ENCODE assay signal across 1 cellular context in the genomic region with DNA sequence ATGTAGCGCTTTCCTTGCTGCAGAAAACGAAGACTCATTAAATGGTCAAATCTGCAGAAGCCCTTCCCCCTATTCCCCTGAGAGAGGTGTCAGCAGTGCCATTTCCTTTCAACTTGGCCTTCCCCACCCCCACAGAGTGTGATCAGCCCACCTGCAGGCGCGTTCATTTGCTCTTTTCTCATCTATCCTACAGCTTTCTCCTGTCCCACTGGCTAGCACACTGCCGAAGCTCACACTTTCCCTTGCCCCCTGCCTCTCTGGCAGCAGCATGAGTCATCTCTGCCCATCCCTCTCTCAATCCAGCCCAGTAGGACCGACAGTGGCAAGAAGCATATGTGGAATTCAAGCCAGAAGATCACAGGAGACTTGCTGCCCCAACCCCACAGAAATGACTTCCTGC.
TF ChIP-seq lines count a peak whose summit lies in the region.

No MANE protein-coding gene starts in this region.

TF ChIP-seq in GM12878, 131 proteins besides CTCF, POLR2A, EP300 and RAD21 (continued from another document):
- TF ChIP-seq, protein P1, sequence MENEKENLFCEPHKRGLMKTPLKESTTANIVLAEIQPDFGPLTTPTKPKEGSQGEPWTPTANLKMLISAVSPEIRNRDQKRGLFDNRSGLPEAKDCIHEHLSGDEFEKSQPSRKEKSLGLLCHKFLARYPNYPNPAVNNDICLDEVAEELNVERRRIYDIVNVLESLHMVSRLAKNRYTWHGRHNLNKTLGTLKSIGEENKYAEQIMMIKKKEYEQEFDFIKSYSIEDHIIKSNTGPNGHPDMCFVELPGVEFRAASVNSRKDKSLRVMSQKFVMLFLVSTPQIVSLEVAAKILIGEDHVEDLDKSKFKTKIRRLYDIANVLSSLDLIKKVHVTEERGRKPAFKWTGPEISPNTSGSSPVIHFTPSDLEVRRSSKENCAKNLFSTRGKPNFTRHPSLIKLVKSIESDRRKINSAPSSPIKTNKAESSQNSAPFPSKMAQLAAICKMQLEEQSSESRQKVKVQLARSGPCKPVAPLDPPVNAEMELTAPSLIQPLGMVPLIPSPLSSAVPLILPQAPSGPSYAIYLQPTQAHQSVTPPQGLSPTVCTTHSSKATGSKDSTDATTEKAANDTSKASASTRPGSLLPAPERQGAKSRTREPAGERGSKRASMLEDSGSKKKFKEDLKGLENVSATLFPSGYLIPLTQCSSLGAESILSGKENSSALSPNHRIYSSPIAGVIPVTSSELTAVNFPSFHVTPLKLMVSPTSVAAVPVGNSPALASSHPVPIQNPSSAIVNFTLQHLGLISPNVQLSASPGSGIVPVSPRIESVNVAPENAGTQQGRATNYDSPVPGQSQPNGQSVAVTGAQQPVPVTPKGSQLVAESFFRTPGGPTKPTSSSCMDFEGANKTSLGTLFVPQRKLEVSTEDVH (IDR thresholded peaks at IDR 0.05; ENCODE audit: low read depth, partially characterized antibody): no peak
- no peak for TF ChIP-seq NRF1 (conservative IDR thresholded peaks at IDR 0.05; ENCODE audit: low read depth, low read length)
